Comparison of ENCODE assay signal across 26 cellular contexts in the genomic region with DNA sequence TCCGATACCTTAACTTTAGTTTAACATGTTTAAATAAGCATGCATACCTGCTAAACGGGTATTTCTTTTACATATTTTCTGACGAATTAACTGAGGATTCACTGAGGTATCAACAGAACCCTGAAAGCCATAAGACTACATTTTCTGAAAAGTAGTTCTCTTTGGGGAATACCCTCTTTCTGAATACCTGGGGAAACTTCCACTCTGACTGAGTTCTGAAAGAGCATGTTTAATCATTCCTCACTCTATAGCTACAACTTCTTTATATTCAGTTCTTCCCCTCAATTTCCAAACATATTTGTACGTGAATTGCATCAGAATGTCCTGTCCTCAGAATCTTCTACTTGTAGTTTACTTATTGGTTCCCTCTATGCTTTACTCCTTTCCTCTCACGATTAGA.
"Had no signal": no experiment of that assay in that cellular context is flagged by ENCODE, and none has a peak within 500 bp of the region (broad histone marks: within the 10 kb centered on the region; RNA-seq: fewer than 3 reads in every experiment).

No MANE protein-coding gene starts in this region.

- H3K4me1 ChIP-seq: left lung, testis, thyroid gland, upper lobe of right lung had no signal

- H3K4me3 ChIP-seq: left lung, lung, ovary, prostate gland, skin epidermis, stomach, testis, thyroid gland, transverse colon, upper lobe of right lung had no signal

- H3K9me3 ChIP-seq: left lung, ovary, prostate gland, stomach, testis, thyroid gland, transverse colon, upper lobe of right lung had no signal

- H3K4me3 Mint-ChIP-seq: mesothelial cell of epicardium; naive B cell; natural killer cell; nephron progenitor cell; stimulated activated naive B cell treated with anti-CD40 and anti-IgM and Interleukin-4, amounts not matched to agents 10 μg/mL and 1 μg/mL and 100 μg/mL, for 72 hours had no signal

- ATAC-seq: left colon; left lung; natural killer cell; right cardiac atrium; sciatic nerve; stimulated activated naive B cell treated with anti-CD40 and anti-IgM and Interleukin-4, amounts not matched to agents 10 μg/mL and 1 μg/mL and 100 μg/mL, for 72 hours; stimulated activated naive CD8-positive, alpha-beta T cell treated with anti-CD3 and anti-CD28 coated beads, Interleukin-15, Interleukin-2, amounts not matched to agents 100 U/mL and 50 U/mL, for 24 hours; upper lobe of right lung had no signal

- H3K27me3 ChIP-seq: left lung, ovary, stomach, testis, thyroid gland, transverse colon, upper lobe of right lung had no signal

- DNase-seq: hippocampal formation; kidney; left colon; left lung; mesendoderm; naive B cell; natural killer cell; nephron progenitor cell; ovary; right cardiac atrium; stimulated activated CD4-positive, alpha-beta T cell treated with anti-CD3 and anti-CD28 coated beads, Interleukin-12 subunit alpha, Interleukin-12 subunit beta, amount 100 ng/mL, for 4 hours; stimulated activated CD4-positive, alpha-beta T cell treated with anti-CD3 and anti-CD28 coated beads, Interleukin-15, amount 100 ng/mL, for 24 hours; stimulated activated CD4-positive, alpha-beta T cell treated with anti-CD3 and anti-CD28 coated beads, Interleukin-2, amount 100 ng/mL, for 24 hours; stimulated activated CD4-positive, alpha-beta T cell treated with anti-CD3 and anti-CD28 coated beads, Interleukin-4, amount 100 ng/mL, for 1 hour; stimulated activated naive B cell treated with anti-CD40 and anti-IgM and Interleukin-4, amounts not matched to agents 10 μg/mL and 1 μg/mL and 100 μg/mL, for 72 hours; stimulated activated naive CD8-positive, alpha-beta T cell treated with anti-CD3 and anti-CD28 coated beads, Interleukin-15, Interleukin-2, amounts not matched to agents 100 U/mL and 50 U/mL, for 24 hours; stomach; testis; thyroid gland; transverse colon; upper lobe of right lung had no signal

- H3K27me3 Mint-ChIP-seq: naive B cell; stimulated activated naive B cell treated with anti-CD40 and anti-IgM and Interleukin-4, amounts not matched to agents 10 μg/mL and 1 μg/mL and 100 μg/mL, for 72 hours had no signal

- H3K27ac Mint-ChIP-seq: mesothelial cell of epicardium; naive B cell; natural killer cell; nephron progenitor cell; stimulated activated naive B cell treated with anti-CD40 and anti-IgM and Interleukin-4, amounts not matched to agents 10 μg/mL and 1 μg/mL and 100 μg/mL, for 72 hours had no signal

- H3K27ac ChIP-seq: left lung, ovary, prostate gland, skin epidermis, stomach, testis, thyroid gland, transverse colon, upper lobe of right lung had no signal

- H3K36me3 ChIP-seq: left lung, ovary, prostate gland, stomach, thyroid gland, transverse colon, upper lobe of right lung had no signal

- H3K4me1 Mint-ChIP-seq: naive B cell; natural killer cell; nephron progenitor cell; stimulated activated naive B cell treated with anti-CD40 and anti-IgM and Interleukin-4, amounts not matched to agents 10 μg/mL and 1 μg/mL and 100 μg/mL, for 72 hours had no signal

- H3K36me3 Mint-ChIP-seq: mesothelial cell of epicardium; naive B cell; natural killer cell; stimulated activated naive B cell treated with anti-CD40 and anti-IgM and Interleukin-4, amounts not matched to agents 10 μg/mL and 1 μg/mL and 100 μg/mL, for 72 hours had no signal

- FAIRE-seq: kidney had no signal

- H3K9me3 Mint-ChIP-seq: nephron progenitor cell; stimulated activated naive B cell treated with anti-CD40 and anti-IgM and Interleukin-4, amounts not matched to agents 10 μg/mL and 1 μg/mL and 100 μg/mL, for 72 hours had no signal
